Comparison of ENCODE assay signal across 33 cellular contexts in the genomic region with DNA sequence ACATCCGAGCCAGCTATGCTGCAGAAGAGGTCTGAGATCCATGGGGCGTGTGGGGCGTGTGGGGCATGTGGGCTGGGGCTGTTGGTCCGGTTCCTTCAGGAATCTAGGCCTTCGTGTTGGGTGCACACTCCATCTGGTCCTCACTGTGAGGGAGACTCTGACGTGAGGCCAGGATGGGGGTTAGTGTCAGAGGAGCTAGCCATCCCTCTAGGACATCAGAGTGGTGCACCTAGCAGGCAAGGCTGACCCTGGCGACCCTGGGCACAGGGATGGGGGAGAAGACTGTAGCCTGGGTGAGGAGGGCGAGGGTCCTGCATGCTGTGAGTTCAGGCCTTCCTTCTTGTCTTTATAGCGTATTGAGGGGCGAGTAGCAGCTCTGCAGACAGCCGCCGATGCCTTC. TPM values are rescaled to one million over a fixed set of nuclear protein-coding genes. Genes with fewer than 3 reads are reported as not detected.
"Had no signal": no experiment of that assay in that cellular context is flagged by ENCODE, and none has a peak within 500 bp of the region (broad histone marks: within the 10 kb centered on the region; RNA-seq: fewer than 3 reads in every experiment).

No MANE protein-coding gene starts in this region.

- H3K4me2 ChIP-seq: smooth muscle cell had no signal

- H3K9me3 ChIP-seq: adrenal gland, body of pancreas, colonic mucosa, gastrocnemius medialis, left ventricle myocardium inferior, right atrium auricular region, tibial nerve had no signal

- H3K4me3 ChIP-seq: adrenal gland, body of pancreas, colonic mucosa, gastrocnemius medialis, left ventricle myocardium inferior, right atrium auricular region, smooth muscle cell, tibial nerve had no signal

- H3K9me3 Mint-ChIP-seq: activated CD4-positive, alpha-beta memory T cell treated with anti-CD3 and anti-CD28 coated beads, Interleukin-2, amount 10 ng/mL, durations not matched to agents 7 days and 5 days; activated CD4-positive, alpha-beta T cell treated with anti-CD3 and anti-CD28 coated beads, Interleukin-2, amount 10 ng/mL, durations not matched to agents 24 days and 14 days; activated naive CD4-positive, alpha-beta T cell treated with anti-CD3 and anti-CD28 coated beads, Interleukin-2, amount 50 U/mL, for 24 hours; neural crest cell; stimulated activated naive B cell treated with anti-CD40 and anti-IgM and Interleukin-4, amounts not matched to agents 10 μg/mL and 1 μg/mL and 100 μg/mL, for 72 hours had no signal

- H3K4me3 Mint-ChIP-seq: activated CD4-positive, alpha-beta memory T cell treated with anti-CD3 and anti-CD28 coated beads, Interleukin-2, amount 10 ng/mL, durations not matched to agents 7 days and 5 days; activated CD4-positive, alpha-beta T cell treated with anti-CD3 and anti-CD28 coated beads, Interleukin-2, amount 10 ng/mL, durations not matched to agents 24 days and 14 days; activated naive CD4-positive, alpha-beta T cell treated with anti-CD3 and anti-CD28 coated beads, Interleukin-2, amount 50 U/mL, for 24 hours; neural crest cell; stimulated activated naive B cell treated with anti-CD40 and anti-IgM and Interleukin-4, amounts not matched to agents 10 μg/mL and 1 μg/mL and 100 μg/mL, for 72 hours had no signal

- H3K27me3 ChIP-seq: adrenal gland, body of pancreas, colonic mucosa, gastrocnemius medialis, right atrium auricular region, tibial nerve had no signal

- DNase-seq: activated CD4-positive, alpha-beta memory T cell treated with anti-CD3 and anti-CD28 coated beads, Interleukin-2, amount 10 ng/mL, durations not matched to agents 7 days and 5 days; activated CD4-positive, alpha-beta T cell treated with anti-CD3 and anti-CD28 coated beads, Interleukin-2, amount 10 ng/mL, durations not matched to agents 24 days and 14 days; activated CD4-positive, CD25-positive, alpha-beta regulatory T cell treated with anti-CD3 and anti-CD28 coated beads, Interleukin-2, amount 50 U/mL, for 72 hours; adrenal gland; aorta; body of pancreas; cerebellar nuclear complex; colonic mucosa; effector CD8-positive, alpha-beta T cell; gastrocnemius medialis; glutamatergic neuron; islet precursor cell; left ventricle myocardium inferior; occipital lobe; stimulated activated CD4-positive, alpha-beta T cell treated with anti-CD3 and anti-CD28 coated beads, Interleukin-1b, Interleukin-23, amount 100 ng/mL, for 48 hours; stimulated activated CD4-positive, alpha-beta T cell treated with anti-CD3 and anti-CD28 coated beads, Interleukin-4, amount 100 ng/mL, for 4 hours; stimulated activated CD8-positive, alpha-beta memory T cell treated with anti-CD3 and anti-CD28 coated beads, Interleukin-4, amount 100 ng/mL, for 48 hours; stimulated activated naive B cell treated with anti-CD40 and anti-IgM and Interleukin-4, amounts not matched to agents 10 μg/mL and 1 μg/mL and 100 μg/mL, for 72 hours; T-helper 9 cell had no signal

- H3K27me3 Mint-ChIP-seq: activated CD4-positive, alpha-beta memory T cell treated with anti-CD3 and anti-CD28 coated beads, Interleukin-2, amount 10 ng/mL, durations not matched to agents 7 days and 5 days; activated CD4-positive, alpha-beta T cell treated with anti-CD3 and anti-CD28 coated beads, Interleukin-2, amount 10 ng/mL, durations not matched to agents 24 days and 14 days; activated naive CD4-positive, alpha-beta T cell treated with anti-CD3 and anti-CD28 coated beads, Interleukin-2, amount 50 U/mL, for 24 hours; stimulated activated naive B cell treated with anti-CD40 and anti-IgM and Interleukin-4, amounts not matched to agents 10 μg/mL and 1 μg/mL and 100 μg/mL, for 72 hours had no signal

- H3K27ac ChIP-seq: adrenal gland, body of pancreas, colonic mucosa, gastrocnemius medialis, left ventricle myocardium inferior, right atrium auricular region, tibial nerve, VCaP had no signal

- ATAC-seq: body of pancreas; gastrocnemius medialis; stimulated activated naive B cell treated with anti-CD40 and anti-IgM and Interleukin-4, amounts not matched to agents 10 μg/mL and 1 μg/mL and 100 μg/mL, for 72 hours had no signal

- H3K4me1 ChIP-seq: adrenal gland, body of pancreas, colonic mucosa had no signal

- H3K27ac Mint-ChIP-seq: activated CD4-positive, alpha-beta memory T cell treated with anti-CD3 and anti-CD28 coated beads, Interleukin-2, amount 10 ng/mL, durations not matched to agents 7 days and 5 days; stimulated activated naive B cell treated with anti-CD40 and anti-IgM and Interleukin-4, amounts not matched to agents 10 μg/mL and 1 μg/mL and 100 μg/mL, for 72 hours had no signal

RNA-seq across cellular contexts. Expression of a gene that starts 48.5 kb away (rescaled TPM):
- total RNA-seq: activated CD4-positive, alpha-beta memory T cell treated with anti-CD3 and anti-CD28 coated beads, Interleukin-2, amount 10 ng/mL, durations not matched to agents 7 days and 5 days; activated CD4-positive, alpha-beta T cell treated with anti-CD3 and anti-CD28 coated beads, Interleukin-2, amount 10 ng/mL, durations not matched to agents 24 days and 14 days; adrenal gland; aorta; body of pancreas; colonic mucosa; dermis microvascular lymphatic vessel endothelial cell; epithelial cell of proximal tubule; gastrocnemius medialis; left ventricle myocardium inferior; lung microvascular endothelial cell; mucosa of gallbladder; neural crest cell; occipital lobe; pulmonary artery endothelial cell; right atrium auricular region; smooth muscle cell; T-helper 1 cell treated with Interleukin-12 subunit alpha and Interleukin-12 subunit beta and Interleukin-4 antibody, amounts not matched to agents 30 ng/mL and 1 ng/mL, for 36 hours; temporal lobe; tibial nerve; urinary bladder had no signal
- polyA plus RNA-seq: aorta, smooth muscle cell, urinary bladder had no signal

RNA-seq across cellular contexts. Expression of a gene that starts 49.8 kb away (rescaled TPM):
- total RNA-seq: activated CD4-positive, alpha-beta memory T cell treated with anti-CD3 and anti-CD28 coated beads, Interleukin-2, amount 10 ng/mL, durations not matched to agents 7 days and 5 days; activated CD4-positive, alpha-beta T cell treated with anti-CD3 and anti-CD28 coated beads, Interleukin-2, amount 10 ng/mL, durations not matched to agents 24 days and 14 days; adrenal gland; aorta; body of pancreas; colonic mucosa; dermis microvascular lymphatic vessel endothelial cell; epithelial cell of proximal tubule; gastrocnemius medialis; left ventricle myocardium inferior; lung microvascular endothelial cell; mucosa of gallbladder; neural crest cell; occipital lobe; pulmonary artery endothelial cell; right atrium auricular region; smooth muscle cell; T-helper 1 cell treated with Interleukin-12 subunit alpha and Interleukin-12 subunit beta and Interleukin-4 antibody, amounts not matched to agents 30 ng/mL and 1 ng/mL, for 36 hours; temporal lobe; tibial nerve; urinary bladder had no signal
- polyA plus RNA-seq: aorta, smooth muscle cell, urinary bladder had no signal
